ENCODE assay signal across 20 cellular contexts in genomic region chrX:93585661-93586060, GRCh38.
"Had no signal": no experiment of that assay in that cellular context is flagged by ENCODE, and none has a peak within 500 bp of the region (broad histone marks: within the 10 kb centered on the region; RNA-seq: fewer than 3 reads in every experiment).

No MANE protein-coding gene starts in this region.

- H3K9ac ChIP-seq: neural progenitor cell had no signal

- H3K9me3 Mint-ChIP-seq: activated T-cell treated with anti-CD3 and anti-CD28 coated beads, Interleukin-2, amount 50 U/mL, for 72 hours; T-helper 1 cell treated with Interleukin-12 subunit alpha and Interleukin-12 subunit beta and Interleukin-4 antibody, amounts not matched to agents 30 μg/mL and 1 μg/mL, for 36 hours had no signal

- H3K36me3 Mint-ChIP-seq: activated naive CD8-positive, alpha-beta T cell; naive B cell; neural progenitor cell had no signal

- H3K27me3 Mint-ChIP-seq: activated B cell treated with CpG ODN at 0.5 μM for 24 hours; activated CD4-positive, alpha-beta T cell treated with anti-CD3 and anti-CD28 coated beads, Interleukin-2, amount 10 ng/mL, durations not matched to agents 24 days and 14 days; activated naive CD8-positive, alpha-beta T cell; naive B cell had no signal

- DNase-seq: activated B cell treated with CpG ODN at 0.5 μM for 24 hours; activated CD4-positive, alpha-beta T cell treated with anti-CD3 and anti-CD28 coated beads, Interleukin-2, amount 10 ng/mL, durations not matched to agents 24 days and 14 days; activated CD8-positive, alpha-beta memory T cell treated with anti-CD3 and anti-CD28 coated beads, Interleukin-2, amount 50 U/mL, for 48 hours; activated gamma-delta T cell treated with Interleukin-2 at 50 U/mL for 16 hours; activated T-cell treated with anti-CD3 and anti-CD28 coated beads, Interleukin-2, amount 50 U/mL, for 72 hours; amniotic stem cell; central memory CD4-positive, alpha-beta T cell; cortex of kidney; effector CD8-positive, alpha-beta T cell; islet precursor cell; left lung; naive B cell; ovary; stomach; upper lobe of right lung had no signal

- H3K27me3 ChIP-seq: left lung, neural progenitor cell, ovary, stomach, upper lobe of right lung had no signal

- H3K27ac Mint-ChIP-seq: activated B cell treated with CpG ODN at 0.5 μM for 24 hours; activated CD4-positive, alpha-beta T cell treated with anti-CD3 and anti-CD28 coated beads, Interleukin-2, amount 10 ng/mL, durations not matched to agents 24 days and 14 days; activated naive CD8-positive, alpha-beta T cell; activated T-cell treated with anti-CD3 and anti-CD28 coated beads, Interleukin-2, amount 50 U/mL, for 72 hours; naive B cell; neural progenitor cell; T-helper 1 cell treated with Interleukin-12 subunit alpha and Interleukin-12 subunit beta and Interleukin-4 antibody, amounts not matched to agents 30 μg/mL and 1 μg/mL, for 36 hours had no signal

- H2AFZ ChIP-seq: neural progenitor cell had no signal

- H3K27ac ChIP-seq: left lung, neural progenitor cell, ovary, stomach, thoracic aorta, upper lobe of right lung had no signal

- H3K4me2 ChIP-seq: neural progenitor cell had no signal

- H3K4me3 ChIP-seq: left lung, neural progenitor cell, ovary, stomach, thoracic aorta, upper lobe of right lung had no signal

- H3K4me3 Mint-ChIP-seq: activated B cell treated with CpG ODN at 0.5 μM for 24 hours; activated CD4-positive, alpha-beta T cell treated with anti-CD3 and anti-CD28 coated beads, Interleukin-2, amount 10 ng/mL, durations not matched to agents 24 days and 14 days; activated naive CD8-positive, alpha-beta T cell; activated T-cell treated with anti-CD3 and anti-CD28 coated beads, Interleukin-2, amount 50 U/mL, for 72 hours; naive B cell; neural progenitor cell; T-helper 1 cell treated with Interleukin-12 subunit alpha and Interleukin-12 subunit beta and Interleukin-4 antibody, amounts not matched to agents 30 μg/mL and 1 μg/mL, for 36 hours had no signal

- H3K9me3 ChIP-seq: left lung, ovary, stomach, thoracic aorta, upper lobe of right lung had no signal

- ATAC-seq: activated T-cell treated with anti-CD3 and anti-CD28 coated beads, Interleukin-2, amount 50 U/mL, for 72 hours; left lung; sciatic nerve; upper lobe of right lung had no signal

- H3K36me3 ChIP-seq: left lung, neural progenitor cell, ovary, stomach, thoracic aorta, upper lobe of right lung had no signal

- H3K4me1 Mint-ChIP-seq: activated B cell treated with CpG ODN at 0.5 μM for 24 hours; activated CD4-positive, alpha-beta T cell treated with anti-CD3 and anti-CD28 coated beads, Interleukin-2, amount 10 ng/mL, durations not matched to agents 24 days and 14 days; naive B cell; neural progenitor cell had no signal

- H3K4me1 ChIP-seq: left lung, neural progenitor cell, stomach, upper lobe of right lung had no signal
